In the genomic region with DNA sequence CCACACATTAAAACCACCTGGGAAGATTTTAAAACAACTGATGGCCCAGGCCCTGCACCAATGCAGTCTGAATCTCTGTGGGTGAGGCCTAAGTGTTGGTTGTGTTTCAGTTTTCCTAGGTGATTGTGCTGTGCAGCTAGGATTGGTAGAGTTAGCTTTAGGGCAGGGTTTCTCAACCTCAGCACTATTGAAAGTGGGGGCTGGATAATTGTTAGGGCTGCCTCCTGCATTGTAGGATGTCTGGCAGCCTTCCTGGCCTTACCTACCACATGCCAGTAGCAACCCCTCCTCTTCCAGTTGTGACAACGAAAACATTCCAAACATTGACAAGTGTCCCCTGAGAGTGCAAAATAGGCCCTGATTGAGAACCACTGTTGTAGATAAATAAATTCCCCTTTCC, we compare ENCODE assay signal across 28 cellular contexts.
"Had no signal": no experiment of that assay in that cellular context is flagged by ENCODE, and none has a peak within 500 bp of the region (broad histone marks: within the 10 kb centered on the region; RNA-seq: fewer than 3 reads in every experiment).

No MANE protein-coding gene starts in this region.

- H3K4me3 ChIP-seq: ascending aorta, SJCRH30 had no signal

- ATAC-seq: activated CD8-positive, alpha-beta T cell treated with anti-CD3 and anti-CD28 coated beads, Interleukin-2, amount 10 ng/mL, durations not matched to agents 7 days and 5 days; activated naive CD4-positive, alpha-beta T cell treated with anti-CD3 and anti-CD28 coated beads, Interleukin-2, amount 50 U/mL, for 72 hours; activated naive CD8-positive, alpha-beta T cell treated with anti-CD3 and anti-CD28 coated beads, Interleukin-2, amount 50 U/mL, for 24 hours; SK-N-SH treated with all-trans-retinoic acid at 6 μM for 48 hours had no signal

- H3K4me1 ChIP-seq: ascending aorta, SJCRH30 had no signal

- H3K27ac Mint-ChIP-seq: activated CD8-positive, alpha-beta T cell treated with anti-CD3 and anti-CD28 coated beads, Interleukin-2, amount 10 ng/mL, durations not matched to agents 7 days and 5 days; activated naive CD4-positive, alpha-beta T cell treated with anti-CD3 and anti-CD28 coated beads, Interleukin-2, amount 50 U/mL, for 72 hours; activated naive CD8-positive, alpha-beta T cell treated with anti-CD3 and anti-CD28 coated beads, Interleukin-2, amount 50 U/mL, for 24 hours; activated T-cell treated with anti-CD3 and anti-CD28 coated beads, Interleukin-2, amount 50 U/mL, for 24 hours; activated T-helper 1 cell treated with anti-CD3 and anti-CD28 coated beads, Interleukin-12 subunit alpha, Interleukin-12 subunit beta, Interleukin-2, Interleukin-4 antibody, amounts not matched to agents 30 ng/mL and 10 ng/mL and 1 ng/mL, durations not matched to agents 14 hours and 24 hours and 36 hours; brain; T-helper 2 cell treated with Interferon-gamma antibody and Interleukin-4, amounts not matched to agents 5 μg/mL and 100 μg/mL, for 36 hours had no signal

- H3K27me3 Mint-ChIP-seq: activated naive CD8-positive, alpha-beta T cell treated with anti-CD3 and anti-CD28 coated beads, Interleukin-2, amount 50 U/mL, for 24 hours; activated T-cell treated with anti-CD3 and anti-CD28 coated beads, Interleukin-2, amount 50 U/mL, for 24 hours; brain; central memory CD8-positive, alpha-beta T cell had no signal

- H3K4me3 Mint-ChIP-seq: activated CD8-positive, alpha-beta T cell treated with anti-CD3 and anti-CD28 coated beads, Interleukin-2, amount 10 ng/mL, durations not matched to agents 7 days and 5 days; activated naive CD8-positive, alpha-beta T cell treated with anti-CD3 and anti-CD28 coated beads, Interleukin-2, amount 50 U/mL, for 24 hours; activated T-cell treated with anti-CD3 and anti-CD28 coated beads, Interleukin-2, amount 50 U/mL, for 24 hours; activated T-helper 1 cell treated with anti-CD3 and anti-CD28 coated beads, Interleukin-12 subunit alpha, Interleukin-12 subunit beta, Interleukin-2, Interleukin-4 antibody, amounts not matched to agents 30 ng/mL and 10 ng/mL and 1 ng/mL, durations not matched to agents 14 hours and 24 hours and 36 hours; brain; central memory CD8-positive, alpha-beta T cell; T-helper 2 cell treated with Interferon-gamma antibody and Interleukin-4, amounts not matched to agents 5 μg/mL and 100 μg/mL, for 36 hours had no signal

- H3K27me3 ChIP-seq: ascending aorta, SJCRH30 had no signal

- H3K4me1 Mint-ChIP-seq: activated naive CD8-positive, alpha-beta T cell treated with anti-CD3 and anti-CD28 coated beads, Interleukin-2, amount 50 U/mL, for 24 hours; brain; central memory CD8-positive, alpha-beta T cell had no signal

- H3K9me3 ChIP-seq: ascending aorta, SJCRH30 had no signal

- H3K9me3 Mint-ChIP-seq: activated naive CD4-positive, alpha-beta T cell treated with anti-CD3 and anti-CD28 coated beads, Interleukin-2, amount 50 U/mL, for 72 hours; activated naive CD8-positive, alpha-beta T cell treated with anti-CD3 and anti-CD28 coated beads, Interleukin-2, amount 50 U/mL, for 24 hours; activated T-cell treated with anti-CD3 and anti-CD28 coated beads, Interleukin-2, amount 50 U/mL, for 24 hours; activated T-helper 1 cell treated with anti-CD3 and anti-CD28 coated beads, Interleukin-12 subunit alpha, Interleukin-12 subunit beta, Interleukin-2, Interleukin-4 antibody, amounts not matched to agents 30 ng/mL and 10 ng/mL and 1 ng/mL, durations not matched to agents 14 hours and 24 hours and 36 hours; brain; central memory CD8-positive, alpha-beta T cell; T-helper 2 cell treated with Interferon-gamma antibody and Interleukin-4, amounts not matched to agents 5 μg/mL and 100 μg/mL, for 36 hours had no signal

- DNase-seq: activated CD4-positive, alpha-beta T cell treated with anti-CD3 and anti-CD28 coated beads for 48 hours; activated CD4-positive, alpha-beta T cell treated with anti-CD3 and anti-CD28 coated beads, Interleukin-2, amount 50 U/mL, for 4 hours; activated CD4-positive, CD25-positive, alpha-beta regulatory T cell treated with anti-CD3 and anti-CD28 coated beads, Interleukin-2, amount 50 U/mL, for 72 hours; activated CD8-positive, alpha-beta T cell treated with anti-CD3 and anti-CD28 coated beads, Interleukin-2, amount 10 ng/mL, durations not matched to agents 7 days and 5 days; activated effector memory CD4-positive, alpha-beta T cell treated with anti-CD3 and anti-CD28 coated beads, Interleukin-2, amount 50 U/mL, for 16 hours; activated naive CD4-positive, alpha-beta T cell treated with Interleukin-2 at 50 U/mL for 16 hours; activated naive CD8-positive, alpha-beta T cell treated with anti-CD3 and anti-CD28 coated beads, Interleukin-2, amount 50 U/mL, for 24 hours; activated T-cell treated with anti-CD3 and anti-CD28 coated beads, Interleukin-2, amount 50 U/mL, for 24 hours; amniotic stem cell; KG1; NCI-H1048; NCI-H146; NCI-H187 treated with DMSO at 0.1 percent for 48 hours; NCI-H2081 treated with DMSO at 0.1 percent for 48 hours; NCI-H446; NCI-H524; NCI-H748 treated with DMSO at 0.1 percent for 48 hours; Right ventricle myocardium superior; RPMI8226; SJCRH30; SW 1271 had no signal

- H3K36me3 ChIP-seq: ascending aorta, SJCRH30 had no signal

- H3K27ac ChIP-seq: ascending aorta, SJCRH30 had no signal

- H3K36me3 Mint-ChIP-seq: activated naive CD4-positive, alpha-beta T cell treated with anti-CD3 and anti-CD28 coated beads, Interleukin-2, amount 50 U/mL, for 72 hours; brain had no signal
